25 cellular contexts compared by ENCODE assay signal in the genomic region with DNA sequence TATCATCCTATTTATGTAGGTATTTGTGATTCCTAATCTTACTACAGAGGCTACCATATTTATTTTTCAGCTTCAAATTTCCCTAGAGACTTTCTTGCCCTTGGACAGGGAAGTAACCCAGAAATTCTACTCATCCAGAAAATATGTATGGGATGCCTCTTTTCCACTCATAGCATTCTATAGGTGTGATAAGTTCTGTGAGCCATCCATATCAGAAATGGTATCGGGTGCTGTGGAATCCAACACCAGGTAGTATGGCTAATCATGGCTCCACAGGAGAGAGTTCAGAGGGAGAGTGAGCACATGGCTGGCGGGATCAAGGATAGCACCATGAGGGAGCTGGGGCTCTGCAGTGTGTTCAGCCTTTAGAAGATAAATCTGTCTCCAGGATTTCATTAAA.
DNase-seq lines count a peak whose midpoint lies in the region; ATAC-seq, FAIRE-seq and TF ChIP-seq lines count a peak whose summit lies in the region.
"Had no signal": no experiment of that assay in that cellular context is flagged by ENCODE, and none has a peak within 500 bp of the region (broad histone marks: within the 10 kb centered on the region; RNA-seq: fewer than 3 reads in every experiment).

No MANE protein-coding gene starts in this region.

- DNase-seq in mammary epithelial cell: peak; percentile 62
- no peak for DNase-seq in MCF 10A (ENCODE audit: unreplicated experiment)
- no peak for DNase-seq in astrocyte (ENCODE audit: low read depth)
- peak; percentile 52 for DNase-seq in kidney tubule cell (ENCODE audit: low spot score)
- DNase-seq in activated CD4-positive, CD25-positive, alpha-beta regulatory T cell (lab: John Stamatoyannopoulos, UW): no peak
- no peak for DNase-seq in lower lobe of right lung
- DNase-seq in NOMO-1 (lab: John Stamatoyannopoulos, UW; ENCODE audit: unreplicated experiment in 2 of 2): no peak
- DNase-seq: Caco-2; CD8-positive, alpha-beta T cell; GOT3; NCI-H1092 treated with DMSO at 0.1 percent for 48 hours; NCI-H1436; NCI-H187 treated with DMSO at 0.1 percent for 48 hours; NCI-H446; NCI-H524 treated with DMSO at 0.1 percent for 48 hours; NCI-H774; PC-3; Right ventricle myocardium superior had no signal

- no peak overlapping the region for H3K27ac Mint-ChIP-seq in MCF 10A (ENCODE audit: low read depth, unreplicated experiment)
- H3K27ac Mint-ChIP-seq in astrocyte (ENCODE audit: unreplicated experiment): peak overlapping the region; percentile 75
- H3K27ac Mint-ChIP-seq: B cell; CD8-positive, alpha-beta T cell had no signal

- dilution Hi-C loops in mammary epithelial cell (cut with HindIII; ENCODE audit: low sequenced_read_pairs): no loop called here

- no peaks in the 10 kb centered on the region for H4K20me1 ChIP-seq in mammary epithelial cell (ENCODE audit: insufficient read depth, low read length)
- no peaks in the 10 kb centered on the region for H4K20me1 ChIP-seq in astrocyte (ENCODE audit: insufficient read depth, low read length)

- H3K36me3 ChIP-seq in mammary epithelial cell (ENCODE audit: insufficient read depth, low read length) (no peaks in the 10 kb centered on the region), astrocyte (ENCODE audit: insufficient read depth, low read length) (no peaks in the 10 kb centered on the region), lower lobe of right lung (no peaks in the 10 kb centered on the region)
- H3K36me3 ChIP-seq: HAP-1, SJSA1 had no signal

- H3K27me3 Mint-ChIP-seq in MCF 10A (ENCODE audit: insufficient read depth, unreplicated experiment): no peaks in the 10 kb centered on the region
- no peaks in the 10 kb centered on the region for H3K27me3 Mint-ChIP-seq in astrocyte (ENCODE audit: low read depth, unreplicated experiment)
- H3K27me3 Mint-ChIP-seq: B cell had no signal

- H3K4me1 ChIP-seq in mammary epithelial cell (ENCODE audit: insufficient read depth, low read length) (peaks cover 47% of the 10 kb centered on the region), astrocyte (ENCODE audit: insufficient read depth, low read length) (peaks cover 15% of the 10 kb centered on the region), lower lobe of right lung (no peaks in the 10 kb centered on the region)
- H3K4me1 ChIP-seq: Caco-2, HAP-1 had no signal

- H3K36me3 Mint-ChIP-seq in MCF 10A (ENCODE audit: insufficient read depth, unreplicated experiment) (peaks cover 5% of the 10 kb centered on the region), astrocyte (ENCODE audit: low read depth, unreplicated experiment) (peaks cover 3% of the 10 kb centered on the region)
- H3K36me3 Mint-ChIP-seq: CD8-positive, alpha-beta T cell had no signal

- no TSS peak for BruUV-seq in mammary epithelial cell (replicated peaks; lab: Mats Ljungman, UMichigan)
- BruUV-seq in MCF 10A (replicated peaks; lab: Mats Ljungman, UMichigan): no TSS peak

- H3K9me3 ChIP-seq in mammary epithelial cell (replicated peaks; ENCODE audit: insufficient read depth, low read length) (no peaks in the 10 kb centered on the region), astrocyte (ENCODE audit: insufficient read depth, low read depth, low read length) (no peaks in the 10 kb centered on the region), lower lobe of right lung (no peaks in the 10 kb centered on the region)
- H3K9me3 ChIP-seq: Caco-2, HAP-1 had no signal

- CTCF ChIA-PET in mammary epithelial cell (lab: Charles Lee; ENCODE audit: low non-redundant PET): no interaction called here
- CTCF ChIA-PET in MCF 10A (lab: Yijun Ruan, JAX): interaction anchor here (0.6 to 1.0 kb wide), 2 partner anchors 16 to 240 kb away, joined by 3 to 4 read pairs; no protein-coding TSS in a partner anchor

- intact Hi-C loops in mammary epithelial cell (cut with micrococcal nuclease) (no loop called here), MCF 10A (cut with micrococcal nuclease) (no loop called here), lower lobe of right lung (cut with DNase I) (no loop called here)

- H2AFZ ChIP-seq in mammary epithelial cell (ENCODE audit: low read depth, low read length) (peak overlapping the region; percentile 48), astrocyte (ENCODE audit: low read depth, low read length) (no peak overlapping the region)

- H3K9ac ChIP-seq in mammary epithelial cell (ENCODE audit: insufficient read depth, low read length) (no peak overlapping the region), astrocyte (ENCODE audit: low read length) (no peak overlapping the region)

- H3K9me3 Mint-ChIP-seq in MCF 10A (ENCODE audit: unreplicated experiment): no peaks in the 10 kb centered on the region
- no peaks in the 10 kb centered on the region for H3K9me3 Mint-ChIP-seq in astrocyte (ENCODE audit: unreplicated experiment)
- H3K9me3 Mint-ChIP-seq: CD8-positive, alpha-beta T cell had no signal

- POLR2A ChIA-PET in MCF 10A (lab: Yijun Ruan, JAX): interaction anchor here (1.1 kb wide), 1 partner anchor 18 kb away, joined by 3 read pairs; no protein-coding TSS in a partner anchor

- 61% methylated on average over 2 of the region's 2 CpGs for WGBS in mammary epithelial cell (ENCODE audit: low coverage, missing lambda C conversion rate)

- H3K4me1 Mint-ChIP-seq in MCF 10A (ENCODE audit: insufficient read depth, unreplicated experiment): peaks cover 14% of the 10 kb centered on the region
- peaks cover 20% of the 10 kb centered on the region for H3K4me1 Mint-ChIP-seq in astrocyte (ENCODE audit: low read depth, unreplicated experiment)
- H3K4me1 Mint-ChIP-seq: B cell had no signal

- TF ChIP-seq CTCF in mammary epithelial cell (conservative IDR thresholded peaks at IDR 0.05 in 1 of 2, IDR thresholded peaks at IDR 0.05 in 1 of 2; ENCODE audit: extremely low read depth in 1 of 2, insufficient read depth in 1 of 2, low read depth in 1 of 2, low read length in 2 of 2) (no peak), MCF 10A (IDR thresholded peaks at IDR 0.05; ENCODE audit: unreplicated experiment) (no peak), astrocyte (IDR thresholded peaks at IDR 0.05; ENCODE audit: insufficient read depth, low read depth, low read length) (no peak), lower lobe of right lung (IDR thresholded peaks at IDR 0.05) (no peak)

- H3K79me2 ChIP-seq in mammary epithelial cell (ENCODE audit: insufficient read depth, low read length): no peaks in the 10 kb centered on the region
- H3K79me2 ChIP-seq in astrocyte (ENCODE audit: insufficient read depth, low read length): no peaks in the 10 kb centered on the region

- ATAC-seq in GM19455 (IDR thresholded peaks at IDR 0.05; ENCODE audit: unreplicated experiment) (no peak), lower lobe of right lung (no peak)
- ATAC-seq: CD8-positive, alpha-beta T cell; PC-3 had no signal

- H3K4me3 Mint-ChIP-seq in MCF 10A (ENCODE audit: unreplicated experiment) (no peak overlapping the region), astrocyte (ENCODE audit: unreplicated experiment) (no peak overlapping the region)
- H3K4me3 Mint-ChIP-seq: B cell; CD8-positive, alpha-beta T cell had no signal

- FAIRE-seq in astrocyte (lab: Jason Lieb, UNC): peak; percentile 83

- H3K27ac ChIP-seq in mammary epithelial cell (ENCODE audit: insufficient read depth, low read depth, low read length): peak overlapping the region; percentile 52
- H3K27ac ChIP-seq in astrocyte (ENCODE audit: low read depth, low read length): peak overlapping the region; percentile 30
- no peak overlapping the region for H3K27ac ChIP-seq in lower lobe of right lung
- H3K27ac ChIP-seq: 22Rv1, C4-2B, HL-60, SJSA1 had no signal

- H3K4me2 ChIP-seq in mammary epithelial cell (ENCODE audit: insufficient read depth, low read depth, low read length) (no peak overlapping the region), astrocyte (ENCODE audit: low read length) (no peak overlapping the region)

- in situ Hi-C loops in mammary epithelial cell (cut with MboI; ENCODE audit: low sequenced_read_pairs in 2 of 2): no loop called here

- H3K27me3 ChIP-seq in mammary epithelial cell (ENCODE audit: insufficient read depth, low read length) (no peaks in the 10 kb centered on the region), astrocyte (ENCODE audit: insufficient read depth, low read length) (no peaks in the 10 kb centered on the region), lower lobe of right lung (ENCODE audit: low read depth) (no peaks in the 10 kb centered on the region)
- H3K27me3 ChIP-seq: SJSA1 had no signal

- H3K4me3 ChIP-seq in mammary epithelial cell (replicated peaks in 1 of 3; ENCODE audit: insufficient read depth in 1 of 3, low read depth in 2 of 3, low read length in 3 of 3) (no peak overlapping the region), astrocyte (ENCODE audit: insufficient read depth, low read depth, low read length) (no peak overlapping the region), lower lobe of right lung (no peak overlapping the region)
- H3K4me3 ChIP-seq: HAP-1, SJSA1 had no signal

Comparison
In these comparisons a context has a peak if more than half of its experiments do, and no peak if none do; other contexts are left out.
1. DNase-seq: peak in mammary epithelial cell (single experiment) and kidney tubule cell (single experiment); none in MCF 10A (single experiment), astrocyte (single experiment), activated CD4-positive, CD25-positive, alpha-beta regulatory T cell (0 of 4), lower lobe of right lung (single experiment) and NOMO-1 (0 of 2).